In genomic region chr3:180700941-180701340, GRCh38 we compare ENCODE assay signal across 18 cellular contexts. TPM values are rescaled to one million over a fixed set of nuclear protein-coding genes. Genes with fewer than 3 reads are reported as not detected.
DNase-seq lines count a peak whose midpoint lies in the region; ATAC-seq and TF ChIP-seq lines count a peak whose summit lies in the region.
"Had no signal": no experiment of that assay in that cellular context is flagged by ENCODE, and none has a peak within 500 bp of the region (broad histone marks: within the 10 kb centered on the region; RNA-seq: fewer than 3 reads in every experiment).

No MANE protein-coding gene starts in this region.

- H3K4me1 ChIP-seq in RWPE2 (ENCODE audit: insufficient read depth, poor library complexity, severe bottlenecking) = no peaks in the 10 kb centered on the region

- no peak overlapping the region for H3K4me3 ChIP-seq in RWPE2 (ENCODE audit: severe bottlenecking)
- H3K4me3 ChIP-seq in epithelial cell of esophagus (ENCODE audit: low read length) = no peak overlapping the region

- DNase-seq in A172 (ENCODE audit: low spot score) (peak; percentile 14), H4 (ENCODE audit: low spot score) (peak; percentile 31), RWPE2 (ENCODE audit: low spot score) (no peak), epithelial cell of esophagus (ENCODE audit: low read depth) (peak; percentile 66), NCI-H2196 (lab: John Stamatoyannopoulos, UW; ENCODE audit: unreplicated experiment) (no peak), substantia nigra (lab: John Stamatoyannopoulos, UW) (no peak), GF-D8 (lab: John Stamatoyannopoulos, UW) (no peak), GM19238 (ENCODE audit: insufficient read length, low spot score) (no peak)
- DNase-seq: DMS 273 treated with DMSO at 0.1 percent for 48 hours, H9, NCI-H1436, NCI-H2081, NCI-H2227 treated with DMSO at 0.1 percent for 48 hours, NCI-H524, SIG-M5 had no signal

- no peak overlapping the region for H3K27ac ChIP-seq in RWPE2 (ENCODE audit: poor library complexity, severe bottlenecking)
- no peak overlapping the region for H3K27ac ChIP-seq in substantia nigra (ENCODE audit: low read depth, low read length, poor library complexity, severe bottlenecking)
- H3K27ac ChIP-seq: HL-60 had no signal

- ATAC-seq in RWPE2 (ENCODE audit: low read depth) = peak; percentile 23; the same call in 1 of the 3 replicates

- TF ChIP-seq CTCF in RWPE2 (IDR thresholded peaks at IDR 0.05; ENCODE audit: poor library complexity, severe bottlenecking) = no peak
- TF ChIP-seq CTCF in epithelial cell of esophagus (IDR thresholded peaks at IDR 0.05; ENCODE audit: insufficient read depth, low read depth, low read length, missing control alignments) = no peak

- H3K36me3 ChIP-seq in RWPE2 (ENCODE audit: low read depth) = no peaks in the 10 kb centered on the region

- H3K9me3 ChIP-seq in RWPE2 (ENCODE audit: severe bottlenecking) = no peaks in the 10 kb centered on the region

- H3K27me3 ChIP-seq in RWPE2 (ENCODE audit: insufficient read depth, poor library complexity, severe bottlenecking) = peaks cover 3% of the 10 kb centered on the region

RNA-seq across cellular contexts. Expression of gene CCDC39, which starts 21.7 kb away (rescaled TPM):
- 0.22 TPM in 1 of 2 replicates, not detected in the other for total RNA-seq in A172 (2014; rRNA removed; shearing (Covaris generic))
- not detected in 2 replicates for total RNA-seq in H4 (2014; rRNA removed; shearing (Covaris generic))
- total RNA-seq: A673, RPMI7951 had no signal

Comparison
In these comparisons a context has a peak if more than half of its experiments do, and no peak if none do; other contexts are left out.
1. DNase-seq: peak in A172 (single experiment), H4 (single experiment) and epithelial cell of esophagus (single experiment); none in RWPE2 (single experiment), NCI-H2196 (single experiment), substantia nigra (0 of 49), GF-D8 (single experiment) and GM19238 (single experiment).